In the genomic region with DNA sequence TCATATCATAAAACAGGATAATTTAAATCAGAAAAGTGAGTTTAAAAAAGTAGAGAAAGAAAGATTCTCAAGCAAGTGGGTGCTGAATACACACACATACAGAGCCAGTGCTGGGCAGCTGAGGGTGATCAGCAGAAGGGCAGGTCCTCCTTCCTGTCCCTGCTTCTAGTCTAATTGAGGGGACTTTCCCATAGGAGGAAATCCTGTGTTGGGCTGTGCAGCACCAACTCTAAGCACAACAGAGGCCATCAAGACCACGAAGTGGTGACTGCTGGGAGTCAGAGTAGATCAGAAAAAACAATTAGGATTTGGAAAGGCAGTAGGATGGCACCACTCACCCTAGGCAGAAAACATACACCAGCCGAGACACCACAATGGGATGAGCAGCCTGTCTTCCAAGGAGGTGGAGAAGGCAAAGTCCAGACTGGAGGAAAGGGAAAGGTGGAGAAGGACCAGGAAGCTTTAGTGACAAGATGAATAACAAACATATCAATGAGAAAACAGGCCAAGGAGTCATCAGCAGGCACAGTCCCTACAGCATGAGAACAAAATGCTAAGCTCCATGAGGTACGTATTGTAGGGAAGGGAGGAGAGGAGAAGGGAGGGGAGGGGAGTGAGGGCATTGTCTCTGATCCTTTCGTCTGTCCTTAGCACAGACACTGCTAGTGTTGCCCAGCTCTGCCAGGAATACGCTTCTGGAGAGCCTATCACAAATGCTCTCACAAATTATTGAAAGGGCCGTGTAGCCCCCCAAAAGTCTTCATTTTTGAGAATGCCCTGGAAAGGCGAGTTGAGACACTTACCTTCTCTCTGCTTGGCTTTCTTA, we compare ENCODE assay signal across 1 cellular context.
TF ChIP-seq lines count a peak whose summit lies in the region.

No MANE protein-coding gene starts in this region.

TF ChIP-seq in HepG2, 621 proteins besides CTCF, POLR2A, EP300 and RAD21:
- TF ChIP-seq BRD4 (CRISPR knock-in tag; IDR thresholded peaks at IDR 0.05) (no peak), MYC (CRISPR knock-in tag; IDR thresholded peaks at IDR 0.05; ENCODE audit: borderline replicate concordance) (no peak), HOXA9 (CRISPR knock-in tag; IDR thresholded peaks at IDR 0.05; ENCODE audit: borderline replicate concordance) (no peak), ZNF251 (CRISPR knock-in tag; IDR thresholded peaks at IDR 0.05) (no peak), ZNF83 (CRISPR knock-in tag; IDR thresholded peaks at IDR 0.05; ENCODE audit: borderline replicate concordance) (no peak), ZNF883 (CRISPR knock-in tag; IDR thresholded peaks at IDR 0.05; ENCODE audit: not compliant biosample characterization) (no peak), ZNF263 (CRISPR knock-in tag; IDR thresholded peaks at IDR 0.05) (no peak), NPAS2 (CRISPR knock-in tag; IDR thresholded peaks at IDR 0.05; ENCODE audit: borderline replicate concordance) (no peak)
- TF ChIP-seq, protein P1, sequence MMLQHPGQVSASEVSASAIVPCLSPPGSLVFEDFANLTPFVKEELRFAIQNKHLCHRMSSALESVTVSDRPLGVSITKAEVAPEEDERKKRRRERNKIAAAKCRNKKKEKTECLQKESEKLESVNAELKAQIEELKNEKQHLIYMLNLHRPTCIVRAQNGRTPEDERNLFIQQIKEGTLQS (CRISPR knock-in tag; IDR thresholded peaks at IDR 0.05), result no peak
- TF ChIP-seq, protein P2, sequence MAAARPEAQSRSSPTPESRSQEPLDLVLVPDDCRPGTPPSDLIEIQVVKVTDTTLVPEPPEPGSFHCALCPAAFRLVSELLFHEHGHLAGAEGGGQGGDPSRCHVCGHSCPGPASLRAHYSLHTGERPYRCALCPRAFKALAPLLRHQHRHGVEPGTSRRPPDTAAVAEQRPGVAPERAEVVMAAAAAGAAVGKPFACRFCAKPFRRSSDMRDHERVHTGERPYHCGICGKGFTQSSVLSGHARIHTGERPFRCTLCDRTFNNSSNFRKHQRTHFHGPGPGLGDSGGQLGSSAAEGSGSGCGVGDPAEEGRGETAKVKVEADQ (CRISPR knock-in tag; IDR thresholded peaks at IDR 0.05; ENCODE audit: borderline replicate concordance), result no peak
- TF ChIP-seq, protein P3, sequence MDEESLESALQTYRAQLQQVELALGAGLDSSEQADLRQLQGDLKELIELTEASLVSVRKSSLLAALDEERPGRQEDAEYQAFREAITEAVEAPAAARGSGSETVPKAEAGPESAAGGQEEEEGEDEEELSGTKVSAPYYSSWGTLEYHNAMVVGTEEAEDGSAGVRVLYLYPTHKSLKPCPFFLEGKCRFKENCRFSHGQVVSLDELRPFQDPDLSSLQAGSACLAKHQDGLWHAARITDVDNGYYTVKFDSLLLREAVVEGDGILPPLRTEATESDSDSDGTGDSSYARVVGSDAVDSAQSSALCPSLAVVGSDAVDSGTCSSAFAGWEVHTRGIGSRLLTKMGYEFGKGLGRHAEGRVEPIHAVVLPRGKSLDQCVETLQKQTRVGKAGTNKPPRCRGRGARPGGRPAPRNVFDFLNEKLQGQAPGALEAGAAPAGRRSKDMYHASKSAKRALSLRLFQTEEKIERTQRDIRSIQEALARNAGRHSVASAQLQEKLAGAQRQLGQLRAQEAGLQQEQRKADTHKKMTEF (CRISPR knock-in tag; IDR thresholded peaks at IDR 0.05), result no peak
- TF ChIP-seq, protein P4, sequence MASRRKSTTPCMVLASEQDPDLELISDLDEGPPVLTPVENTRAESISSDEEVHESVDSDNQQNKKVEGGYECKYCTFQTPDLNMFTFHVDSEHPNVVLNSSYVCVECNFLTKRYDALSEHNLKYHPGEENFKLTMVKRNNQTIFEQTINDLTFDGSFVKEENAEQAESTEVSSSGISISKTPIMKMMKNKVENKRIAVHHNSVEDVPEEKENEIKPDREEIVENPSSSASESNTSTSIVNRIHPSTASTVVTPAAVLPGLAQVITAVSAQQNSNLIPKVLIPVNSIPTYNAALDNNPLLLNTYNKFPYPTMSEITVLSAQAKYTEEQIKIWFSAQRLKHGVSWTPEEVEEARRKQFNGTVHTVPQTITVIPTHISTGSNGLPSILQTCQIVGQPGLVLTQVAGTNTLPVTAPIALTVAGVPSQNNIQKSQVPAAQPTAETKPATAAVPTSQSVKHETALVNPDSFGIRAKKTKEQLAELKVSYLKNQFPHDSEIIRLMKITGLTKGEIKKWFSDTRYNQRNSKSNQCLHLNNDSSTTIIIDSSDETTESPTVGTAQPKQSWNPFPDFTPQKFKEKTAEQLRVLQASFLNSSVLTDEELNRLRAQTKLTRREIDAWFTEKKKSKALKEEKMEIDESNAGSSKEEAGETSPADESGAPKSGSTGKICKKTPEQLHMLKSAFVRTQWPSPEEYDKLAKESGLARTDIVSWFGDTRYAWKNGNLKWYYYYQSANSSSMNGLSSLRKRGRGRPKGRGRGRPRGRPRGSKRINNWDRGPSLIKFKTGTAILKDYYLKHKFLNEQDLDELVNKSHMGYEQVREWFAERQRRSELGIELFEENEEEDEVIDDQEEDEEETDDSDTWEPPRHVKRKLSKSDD (CRISPR knock-in tag; IDR thresholded peaks at IDR 0.05; ENCODE audit: low read depth), result no peak
